ENCODE assay signal across 15 cellular contexts in the genomic region with DNA sequence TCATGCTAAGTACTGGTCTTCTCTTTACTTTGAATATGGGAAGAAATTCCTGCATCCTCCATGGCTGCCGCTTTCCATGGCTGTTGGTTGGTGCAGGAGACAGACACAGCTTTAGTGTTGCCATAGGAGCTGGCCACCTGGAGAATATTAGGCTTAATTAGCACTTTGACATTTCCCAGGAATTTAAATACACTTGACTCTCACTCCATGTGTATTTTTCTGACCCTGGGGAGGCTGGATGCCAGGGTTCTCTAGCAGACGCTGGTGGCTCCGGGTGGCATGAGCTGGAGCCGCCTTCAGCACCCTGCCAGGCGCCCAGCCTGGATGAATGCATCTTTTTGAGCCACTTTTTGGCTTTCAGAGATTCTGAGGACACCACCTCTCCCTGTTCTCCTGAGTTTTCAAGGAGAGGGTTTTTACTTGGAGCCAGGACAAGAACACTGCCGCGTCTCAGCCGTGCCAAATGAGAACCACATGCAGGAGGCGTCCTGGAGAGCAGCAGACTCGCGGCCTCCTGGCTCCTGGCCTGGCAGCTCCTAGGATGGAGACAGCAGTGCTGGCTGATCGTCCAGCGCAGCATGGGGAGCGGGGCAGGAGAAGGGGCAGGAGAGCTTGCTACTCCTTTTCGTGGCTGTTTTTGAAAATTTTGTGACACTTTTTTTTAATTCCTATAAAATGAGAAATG.
DNase-seq lines count a peak whose midpoint lies in the region; ATAC-seq and TF ChIP-seq lines count a peak whose summit lies in the region.
"Had no signal": no experiment of that assay in that cellular context is flagged by ENCODE, and none has a peak within 500 bp of the region (broad histone marks: within the 10 kb centered on the region; RNA-seq: fewer than 3 reads in every experiment).

No MANE protein-coding gene starts in this region.

- CTCF ChIA-PET in RWPE1 (lab: Yijun Ruan, JAX) = interaction anchor here (0.6 to 0.7 kb wide), 2 partner anchors 12 to 1034 kb away, joined by 3 read pairs; no protein-coding TSS in a partner anchor

- 30 to 39% (median 36%) methylated on average over 15 of the region's 15 CpGs for WGBS in psoas muscle, 3 donors

- ATAC-seq in psoas muscle (no peak), lower lobe of right lung (no peak)
- ATAC-seq: WTC11 had no signal

- no peak overlapping the region for H3K9ac ChIP-seq in colonic mucosa (ENCODE audit: low read depth in 2 of 2, low read length in 2 of 2)

- POLR2A ChIA-PET in RWPE1 (lab: Yijun Ruan, JAX; ENCODE audit: low non-redundant PET) = no interaction called here

- no peak for TF ChIP-seq CTCF in right atrium auricular region (IDR thresholded peaks at IDR 0.05)
- no peak for TF ChIP-seq CTCF in psoas muscle (IDR thresholded peaks at IDR 0.05)
- TF ChIP-seq CTCF in colonic mucosa (IDR thresholded peaks at IDR 0.05) = no peak
- TF ChIP-seq CTCF in RWPE1 (conservative IDR thresholded peaks at IDR 0.05; ENCODE audit: low read depth) = no peak
- no peak for TF ChIP-seq CTCF in lower lobe of right lung (IDR thresholded peaks at IDR 0.05)

- H3K27ac ChIP-seq in caudate nucleus (ENCODE audit: low read depth, low read length) = no peak overlapping the region
- H3K27ac ChIP-seq in right atrium auricular region = no peak overlapping the region
- no peak overlapping the region for H3K27ac ChIP-seq in psoas muscle
- no peak overlapping the region for H3K27ac ChIP-seq in colonic mucosa
- H3K27ac ChIP-seq in RWPE1 = no peak overlapping the region
- H3K27ac ChIP-seq in lower lobe of right lung = no peak overlapping the region
- H3K27ac ChIP-seq: transverse colon had no signal

- H3K27me3 ChIP-seq in right atrium auricular region (no peaks in the 10 kb centered on the region), psoas muscle (ENCODE audit: insufficient read depth in 3 of 3, low read length in 2 of 3) (peaks cover 0 to 5% (median 0%) of the 10 kb centered on the region in 3 donors), colonic mucosa (no peaks in the 10 kb centered on the region), lower lobe of right lung (ENCODE audit: low read depth) (no peaks in the 10 kb centered on the region)
- H3K27me3 ChIP-seq: transverse colon had no signal

- H3K36me3 ChIP-seq in right atrium auricular region = no peaks in the 10 kb centered on the region
- no peaks in the 10 kb centered on the region for H3K36me3 ChIP-seq in psoas muscle (ENCODE audit: insufficient read depth in 1 of 2, low read depth in 1 of 2)
- no peaks in the 10 kb centered on the region for H3K36me3 ChIP-seq in colonic mucosa
- H3K36me3 ChIP-seq in lower lobe of right lung = no peaks in the 10 kb centered on the region
- H3K36me3 ChIP-seq: transverse colon had no signal

- H3K4me1 ChIP-seq in right atrium auricular region (peaks cover 0 to 8% of the 10 kb centered on the region in 2 donors), psoas muscle (no peaks in the 10 kb centered on the region), colonic mucosa (no peaks in the 10 kb centered on the region), lower lobe of right lung (no peaks in the 10 kb centered on the region)

- H3K9me3 ChIP-seq in right atrium auricular region = no peaks in the 10 kb centered on the region
- no peaks in the 10 kb centered on the region for H3K9me3 ChIP-seq in psoas muscle
- H3K9me3 ChIP-seq in colonic mucosa = no peaks in the 10 kb centered on the region
- no peaks in the 10 kb centered on the region for H3K9me3 ChIP-seq in lower lobe of right lung
- H3K9me3 ChIP-seq: transverse colon had no signal

- intact Hi-C loops in psoas muscle (cut with DNase I) (no loop called here), colonic mucosa (cut with DNase I) (no loop called here), lower lobe of right lung (cut with DNase I) (no loop called here)

- no peak overlapping the region for H3K4me3 ChIP-seq in right atrium auricular region
- H3K4me3 ChIP-seq in psoas muscle = no peak overlapping the region
- H3K4me3 ChIP-seq in colonic mucosa = no peak overlapping the region
- no peak overlapping the region for H3K4me3 ChIP-seq in lower lobe of right lung
- H3K4me3 ChIP-seq: transverse colon had no signal

- peak; percentile 87 for DNase-seq in NCI-H1092 treated with DMSO at 0.1 percent for 48 hours (lab: John Stamatoyannopoulos, UW)
- DNase-seq in caudate nucleus (lab: John Stamatoyannopoulos, UW) = peak in 47 of 61 donors; percentile 2 to 87 (median 45)
- DNase-seq in right atrium auricular region (ENCODE audit: low spot score) = peak; percentile 54
- DNase-seq in psoas muscle = peak; percentile 43 to 64
- DNase-seq in colonic mucosa = no peak
- DNase-seq in stimulated activated CD4-positive, alpha-beta T cell treated with anti-CD3 and anti-CD28 coated beads, Interleukin-4, amount 100 ng/mL, for 24 hours = no peak
- no peak for DNase-seq in RWPE1 (ENCODE audit: low spot score)
- no peak for DNase-seq in lower lobe of right lung
- DNase-seq: activated naive CD4-positive, alpha-beta T cell treated with Interleukin-2 at 50 U/mL for 16 hours; DMS153; GOT3; mesenchymal stem cell; NCI-H2081 treated with DMSO at 0.1 percent for 48 hours; transverse colon had no signal

Comparison
In these comparisons a context has a peak if more than half of its experiments do, and no peak if none do; other contexts are left out.
1. DNase-seq: peak in NCI-H1092 treated with DMSO at 0.1 percent for 48 hours (single experiment), caudate nucleus (47 of 61), right atrium auricular region (single experiment) and psoas muscle (2 of 2); none in colonic mucosa (single experiment), stimulated activated CD4-positive, alpha-beta T cell treated with anti-CD3 and anti-CD28 coated beads, Interleukin-4, amount 100 ng/mL, for 24 hours (single experiment), RWPE1 (single experiment) and lower lobe of right lung (single experiment).